ENCODE assay signal across 10 cellular contexts in genomic region chr4:41991916-41992767, GRCh38. TPM values are rescaled to one million over a fixed set of nuclear protein-coding genes. Genes with fewer than 3 reads are reported as not detected.
DNase-seq lines count a peak whose midpoint lies in the region; ATAC-seq, FAIRE-seq and TF ChIP-seq lines count a peak whose summit lies in the region.
"Had no signal": no experiment of that assay in that cellular context is flagged by ENCODE, and none has a peak within 500 bp of the region (broad histone marks: within the 10 kb centered on the region; RNA-seq: fewer than 3 reads in every experiment).

No MANE protein-coding gene starts in this region.

- no peak overlapping the region for H2BK5ac ChIP-seq in H1 (ENCODE audit: low read depth, low read length)

- no peak overlapping the region for H2BK12ac ChIP-seq in H1 (ENCODE audit: low read depth, low read length)

- H4K20me1 ChIP-seq in H1 (replicated peaks in 1 of 2; ENCODE audit: control insufficient read depth in 1 of 2, insufficient read depth in 2 of 2, low read length in 2 of 2): no peaks in the 10 kb centered on the region

- intact Hi-C loops in pancreas (cut with DNase I): no loop called here
- intact Hi-C loops in cardiac septum (cut with DNase I): no loop called here

- H3K4me1 ChIP-seq in NT2/D1 (ENCODE audit: insufficient read depth, insufficient read length): no peaks in the 10 kb centered on the region
- H3K4me1 ChIP-seq in H1 (replicated peaks in 1 of 4; ENCODE audit: control insufficient read depth in 3 of 4, insufficient read depth in 4 of 4, low read length in 3 of 4): peaks cover 2 to 6% (median 3%) of the 10 kb centered on the region in 4 experiments; a peak in 5 of 7 replicates
- peaks cover 14 to 30% (median 23%) of the 10 kb centered on the region in 3 donors for H3K4me1 ChIP-seq in pancreas

- peak overlapping the region; percentile 86 to 90; a peak in 3 of 4 replicates for H3K4me2 ChIP-seq in H1 (ENCODE audit: insufficient read depth in 1 of 2, low read depth in 2 of 2, low read length in 2 of 2)

- H2AK5ac ChIP-seq in H1 (ENCODE audit: low read depth, low read length): no peak overlapping the region

- no peaks in the 10 kb centered on the region for H3K9me3 Mint-ChIP-seq in T-helper 1 cell treated with Interleukin-12 subunit alpha and Interleukin-12 subunit beta and Interleukin-4 antibody, amounts not matched to agents 30 μg/mL and 1 μg/mL, for 36 hours

- no peak overlapping the region for H3K4ac ChIP-seq in H1 (replicated peaks; ENCODE audit: insufficient read length, low read depth, low read length)

- TF ChIP-seq CTCF in H1 (IDR thresholded peaks at IDR 0.05; ENCODE audit: control extremely low read depth in 1 of 3, insufficient read depth in 1 of 3, low read depth in 1 of 3, low read length in 3 of 3): no peak
- TF ChIP-seq CTCF in pancreas (IDR thresholded peaks at IDR 0.05): no peak

- ATAC-seq in pancreas: no peak
- ATAC-seq in HG02938 (IDR thresholded peaks at IDR 0.05; ENCODE audit: unreplicated experiment): no peak

- H3K4me3 ChIP-seq in NT2/D1 (ENCODE audit: insufficient read length, low read depth) (peak overlapping the region; percentile 97), H1 (ENCODE audit: extremely low read depth in 1 of 4, insufficient read depth in 2 of 4, low read depth in 3 of 4, low read length in 4 of 4) (peak overlapping the region; percentile 64 to 96 (median 95); a peak in 5 of 8 replicates), pancreas (peak overlapping the region in 1 of 4 donors; percentile 93)

- H3K23ac ChIP-seq in H1 (ENCODE audit: insufficient read length): no peak overlapping the region

- no peak overlapping the region for H4K8ac ChIP-seq in H1 (ENCODE audit: extremely low read depth, insufficient read depth, low read length)

- peaks cover 7% of the 10 kb centered on the region for H3K36me3 Mint-ChIP-seq in T-helper 1 cell treated with Interleukin-12 subunit alpha and Interleukin-12 subunit beta and Interleukin-4 antibody, amounts not matched to agents 30 μg/mL and 1 μg/mL, for 36 hours (ENCODE audit: low read depth)

- no peak overlapping the region for H2BK15ac ChIP-seq in H1 (ENCODE audit: low read length)

- H2BK120ac ChIP-seq in H1 (replicated peaks; ENCODE audit: low read depth, low read length): no peak overlapping the region

- TF ChIP-seq EP300 in H1 (IDR thresholded peaks at IDR 0.05; ENCODE audit: borderline replicate concordance in 1 of 2, low read depth in 2 of 2, low read length in 2 of 2): no peak

- H3K56ac ChIP-seq in H1 (replicated peaks; ENCODE audit: insufficient read length, low read depth, low read length): no peak overlapping the region

- no peak overlapping the region for H3K14ac ChIP-seq in H1 (ENCODE audit: insufficient read length)

- no peak overlapping the region for H2BK20ac ChIP-seq in H1 (ENCODE audit: low read length)

- H3K36me3 ChIP-seq in NT2/D1 (ENCODE audit: insufficient read depth, insufficient read length, low read length) (peaks cover 4% of the 10 kb centered on the region), H1 (ENCODE audit: control insufficient read depth in 2 of 4, insufficient read depth in 4 of 4, low read length in 3 of 4) (no peaks in the 10 kb centered on the region), pancreas (no peaks in the 10 kb centered on the region)

- FAIRE-seq in H1 (lab: Jason Lieb, UNC) (no peak), pancreas (lab: Jason Lieb, UNC) (peak; percentile 34)

- POLR2A ChIA-PET in H1 (lab: Charles Lee; ENCODE audit: partially characterized antibody): interaction anchor here (1.6 kb wide), 1 partner anchor 159 kb away, joined by 4 read pairs; no protein-coding TSS in a partner anchor

- H3K79me1 ChIP-seq in H1 (ENCODE audit: low read depth, low read length): peaks cover 3% of the 10 kb centered on the region; the same call in 1 of the 2 replicates

- peaks cover 29% of the 10 kb centered on the region for H3K4me1 Mint-ChIP-seq in T-helper 1 cell treated with Interleukin-12 subunit alpha and Interleukin-12 subunit beta and Interleukin-4 antibody, amounts not matched to agents 30 μg/mL and 1 μg/mL, for 36 hours (ENCODE audit: low read depth)

- no peak overlapping the region for H3K18ac ChIP-seq in H1 (ENCODE audit: extremely low read depth, low read length)

- TF ChIP-seq POLR2A in H1 (IDR thresholded peaks at IDR 0.05; ENCODE audit: control extremely low read depth in 1 of 2, low read depth in 2 of 2, low read length in 2 of 2): 0 out of 3 replicates have a peak, but pooled peaks of 1 of the 2 experiments have one; percentile 17

- CTCF ChIA-PET in H1 (lab: Charles Lee; ENCODE audit: partially characterized antibody): interaction anchor here (1.0 to 1.5 kb wide), 4 partner anchors 16 to 286 kb away, joined by 3 to 4 read pairs (median 3); no protein-coding TSS in a partner anchor

- H3K27me3 ChIP-seq in NT2/D1 (ENCODE audit: insufficient read depth, insufficient read length) (no peaks in the 10 kb centered on the region), H1 (replicated peaks in 1 of 4; ENCODE audit: control insufficient read depth in 3 of 4, extremely low read depth in 1 of 4, insufficient read depth in 3 of 4, low read length in 3 of 4) (no peaks in the 10 kb centered on the region), pancreas (no peaks in the 10 kb centered on the region)

- H3K27ac Mint-ChIP-seq in T-helper 1 cell treated with Interleukin-12 subunit alpha and Interleukin-12 subunit beta and Interleukin-4 antibody, amounts not matched to agents 30 μg/mL and 1 μg/mL, for 36 hours: peak overlapping the region; percentile 98

- no peaks in the 10 kb centered on the region for H3K27me3 Mint-ChIP-seq in T-helper 1 cell treated with Interleukin-12 subunit alpha and Interleukin-12 subunit beta and Interleukin-4 antibody, amounts not matched to agents 30 μg/mL and 1 μg/mL, for 36 hours (ENCODE audit: low read depth)

- DNase-seq in T-helper 1 cell (no peak), NT2/D1 (ENCODE audit: low read depth, low spot score) (no peak), H1 (ENCODE audit: low read depth in 1 of 2, low spot score in 2 of 2) (no peak), pancreas (no peak), NCI-H1694 (lab: John Stamatoyannopoulos, UW) (no peak), cardiac septum (ENCODE audit: low spot score) (no peak)
- DNase-seq: activated CD4-positive, alpha-beta T cell treated with anti-CD3 and anti-CD28 coated beads for 4 hours; NCI-H1092 treated with DMSO at 0.1 percent for 48 hours had no signal

- H3K23me2 ChIP-seq in H1 (ENCODE audit: low read depth, low read length): peaks cover 9% of the 10 kb centered on the region

- H2AFZ ChIP-seq in H1 (ENCODE audit: low read length): no peak overlapping the region

- no peaks in the 10 kb centered on the region for H3K9me3 ChIP-seq in NT2/D1 (ENCODE audit: insufficient read depth, low read length)
- H3K9me3 ChIP-seq in H1 (ENCODE audit: insufficient read depth in 2 of 2, low read depth in 1 of 2, low read length in 1 of 2): no peaks in the 10 kb centered on the region
- no peaks in the 10 kb centered on the region for H3K9me3 ChIP-seq in pancreas

- 91% methylated on average over 10 of the region's 10 CpGs; no CpG with 5 or more reads in 1 of the 2 experiments for WGBS in H1 (ENCODE audit: extremely low coverage in 1 of 2, insufficient coverage in 1 of 2, insufficient read length in 1 of 2, insufficient replicate concordance in 2 of 2, low coverage in 1 of 2, low lambda C conversion rate in 2 of 2, missing lambda C conversion rate in 1 of 2), 2 experiments
- WGBS in pancreas, 2 donors: 90% methylated on average over 10 of the region's 10 CpGs

- H3K4me3 Mint-ChIP-seq in T-helper 1 cell treated with Interleukin-12 subunit alpha and Interleukin-12 subunit beta and Interleukin-4 antibody, amounts not matched to agents 30 μg/mL and 1 μg/mL, for 36 hours: no peak overlapping the region

- H3K9ac ChIP-seq in NT2/D1 (ENCODE audit: insufficient read length, low read depth) (no peak overlapping the region), H1 (replicated peaks in 1 of 4; ENCODE audit: extremely low read depth in 1 of 4, low read depth in 3 of 4, low read length in 3 of 4) (no peak overlapping the region)

- peaks cover 3 to 54% of the 10 kb centered on the region in 2 experiments for H3K79me2 ChIP-seq in H1 (ENCODE audit: control insufficient read depth in 1 of 2, insufficient read depth in 2 of 2, low read length in 2 of 2)

- H3K27ac ChIP-seq in H1 (ENCODE audit: low read depth, low read length) (no peak overlapping the region), pancreas (no peak overlapping the region)

- no peak for TF ChIP-seq RAD21 in H1 (IDR thresholded peaks at IDR 0.05 in 1 of 2, conservative IDR thresholded peaks at IDR 0.05 in 1 of 2; ENCODE audit: low read depth in 2 of 2, low read length in 2 of 2)

- no peak overlapping the region for H4K5ac ChIP-seq in H1 (ENCODE audit: insufficient read length, low read depth, low read length)

- H4K91ac ChIP-seq in H1 (replicated peaks; ENCODE audit: insufficient read length, low read length): no peak overlapping the region

RNA-seq across cellular contexts. Expression of gene SLC30A9, which starts 1.8 kb away (rescaled TPM):
- total RNA-seq in H1 (2021; fragmentation: NEBNext Ultra II Directional; extraction: Animal tissue kit (Norgen Biotek cat#: 25700)): 67.2 and 71.0 TPM in 2 replicates
- polyA plus RNA-seq in H1 (2011; rRNA removed) (33.1 and 41.2 TPM in 2 replicates), pancreas (10 to 100 TPM in 1 of 2 donors, 1 to 10 TPM in 1; 6.2 to 15.1 TPM)
- polyA plus RNA-seq in H1 (2011; cell fraction: cytosol; rRNA removed): 49.7 TPM
- 30.7 TPM for polyA plus RNA-seq in H1 (2011; cell fraction: nucleus; rRNA removed)
- 35.8 to 47.3 TPM (median 40.6 TPM) in 4 replicates for polyA plus RNA-seq in H1 (2012, experiment 1 of 2)
- 1.9 TPM for polyA plus RNA-seq in H1 (2012, experiment 2 of 2)
- polyA plus RNA-seq in H1 (2013, experiment 1 of 2): 31.9 TPM
- polyA plus RNA-seq in H1 (2013, experiment 2 of 2): 35.3 TPM
- polyA minus RNA-seq in H1 (2011; rRNA and poly(A)+ RNA removed): 50.8 and 76.0 TPM in 2 replicates
- polyA minus RNA-seq in H1 (2011; cell fraction: cytosol; rRNA and poly(A)+ RNA removed): 59.6 TPM
- polyA minus RNA-seq in H1 (2011; cell fraction: nucleus; rRNA and poly(A)+ RNA removed): 73.7 TPM
- total RNA-seq in pancreas (10 to 100 TPM; 18.6 to 31.2 (median 26.9) TPM), cardiac septum (65.3 TPM)

RNA-seq across cellular contexts. Expression of gene DCAF4L1, which starts 10.6 kb away (rescaled TPM):
- 0.15 and 0.17 TPM in 2 replicates for total RNA-seq in H1 (2021; fragmentation: NEBNext Ultra II Directional; extraction: Animal tissue kit (Norgen Biotek cat#: 25700))
- polyA plus RNA-seq in H1 (2011; rRNA removed) (0.06 TPM in 2 replicates), pancreas (under 1 TPM; 0.09 to 0.15 TPM)
- polyA plus RNA-seq in H1 (2011; cell fraction: cytosol; rRNA removed): 0.08 TPM
- polyA plus RNA-seq in H1 (2011; cell fraction: nucleus; rRNA removed): 0.31 TPM
- 0.04 to 0.17 TPM (median 0.09 TPM) in 4 replicates for polyA plus RNA-seq in H1 (2012, experiment 1 of 2)
- not detected for polyA plus RNA-seq in H1 (2012, experiment 2 of 2)
- 0.10 TPM for polyA plus RNA-seq in H1 (2013, experiment 1 of 2)
- 0.06 TPM for polyA plus RNA-seq in H1 (2013, experiment 2 of 2)
- polyA minus RNA-seq in H1 (2011; rRNA and poly(A)+ RNA removed): 0.16 and 0.22 TPM in 2 replicates
- polyA minus RNA-seq in H1 (2011; cell fraction: cytosol; rRNA and poly(A)+ RNA removed): not detected
- polyA minus RNA-seq in H1 (2011; cell fraction: nucleus; rRNA and poly(A)+ RNA removed): 0.30 TPM
- total RNA-seq in pancreas (under 1 TPM in 3 of 6 donors, not detected in 3; 0.03 to 0.09 (median 0.06) TPM), cardiac septum (0.46 TPM)

RNA-seq across cellular contexts. Expression of gene TMEM33, which starts 56.9 kb away (rescaled TPM):
- 86.7 and 94.4 TPM in 2 replicates for total RNA-seq in H1 (2021; fragmentation: NEBNext Ultra II Directional; extraction: Animal tissue kit (Norgen Biotek cat#: 25700))
- 72.5 and 86.6 TPM in 2 replicates for polyA plus RNA-seq in H1 (2011; rRNA removed)
- polyA plus RNA-seq in H1 (2011; cell fraction: cytosol; rRNA removed): 51.6 TPM
- 54.2 TPM for polyA plus RNA-seq in H1 (2011; cell fraction: nucleus; rRNA removed)
- polyA plus RNA-seq in H1 (2012, experiment 1 of 2): 32.0 to 50.1 TPM (median 41.5 TPM) in 4 replicates
- 13.5 TPM for polyA plus RNA-seq in H1 (2012, experiment 2 of 2)
- 88.9 TPM for polyA plus RNA-seq in H1 (2013, experiment 1 of 2)
- polyA plus RNA-seq in H1 (2013, experiment 2 of 2): 111 TPM
- polyA minus RNA-seq in H1 (2011; rRNA and poly(A)+ RNA removed): 250 and 322 TPM in 2 replicates
- polyA minus RNA-seq in H1 (2011; cell fraction: cytosol; rRNA and poly(A)+ RNA removed): 84.2 TPM
- 100 TPM for polyA minus RNA-seq in H1 (2011; cell fraction: nucleus; rRNA and poly(A)+ RNA removed)
- 10 to 100 TPM; 12.6 to 31.4 (median 22.8) TPM for total RNA-seq in pancreas
- 1 to 10 TPM; 4.2 to 7.2 TPM for polyA plus RNA-seq in pancreas
- total RNA-seq in cardiac septum: 27.2 TPM
